In genomic region chr10:22322663-22323160, GRCh38 we compare ENCODE assay signal across 1 cellular context.
A peak's percentile ranks its signal among the peaks of the same experiment; 100 is the strongest.
TF ChIP-seq lines count a peak whose summit lies in the region.

No MANE protein-coding gene starts in this region.

TF ChIP-seq in H1, 55 proteins besides CTCF, POLR2A, EP300 and RAD21:
- TF ChIP-seq SP2 (IDR thresholded peaks at IDR 0.05; ENCODE audit: low read length) (no peak), CBX8 (IDR thresholded peaks at IDR 0.05; ENCODE audit: borderline replicate concordance, low read depth, low read length) (0 out of 2 replicates have a peak, but pooled peaks have one; percentile 84), BACH1 (IDR thresholded peaks at IDR 0.05; ENCODE audit: low read length) (no peak), JUND (IDR thresholded peaks at IDR 0.05; ENCODE audit: low read length) (no peak), RNF2 (IDR thresholded peaks at IDR 0.05; ENCODE audit: borderline replicate concordance, low read depth, low read length, missing control alignments, poor library complexity, severe bottlenecking) (peak; percentile 9), NRF1 (IDR thresholded peaks at IDR 0.05; ENCODE audit: low read depth, low read length) (no peak), TEAD4 (IDR thresholded peaks at IDR 0.05; ENCODE audit: low read depth, low read length) (no peak), SUZ12 (IDR thresholded peaks at IDR 0.05; ENCODE audit: low read length) (peak; percentile 81; the same call in 1 of the 2 replicates), ASH2L (IDR thresholded peaks at IDR 0.05; ENCODE audit: low read length) (no peak), SP1 (IDR thresholded peaks at IDR 0.05; ENCODE audit: low read depth, low read length) (no peak), BRCA1 (IDR thresholded peaks at IDR 0.05; ENCODE audit: low read depth, low read length) (no peak), KDM5A (IDR thresholded peaks at IDR 0.05; ENCODE audit: low read length) (no peak), KDM4A (IDR thresholded peaks at IDR 0.05; ENCODE audit: low read depth, low read length, severe bottlenecking) (no peak), EGR1 (IDR thresholded peaks at IDR 0.05; ENCODE audit: borderline replicate concordance, low read depth, low read length) (no peak), CBX5 (IDR thresholded peaks at IDR 0.05; ENCODE audit: low read depth, low read length) (no peak), RXRA (IDR thresholded peaks at IDR 0.05; ENCODE audit: insufficient read depth, low read depth, low read length) (no peak), FOSL1 (IDR thresholded peaks at IDR 0.05; ENCODE audit: insufficient read depth, low read depth, low read length) (no peak), EZH2 (IDR thresholded peaks at IDR 0.05; ENCODE audit: low read depth, low read length, severe bottlenecking) (peak; percentile 68)
TF ChIP-seq in H1: peak in this region for 4.
